ENCODE assay signal across 25 cellular contexts in genomic region chr7:122183106-122183505, GRCh38. TPM values are rescaled to one million over a fixed set of nuclear protein-coding genes. Genes with fewer than 3 reads are reported as not detected.
A peak's percentile ranks its signal among the peaks of the same experiment; 100 is the strongest.
DNase-seq lines count a peak whose midpoint lies in the region; ATAC-seq, FAIRE-seq and TF ChIP-seq lines count a peak whose summit lies in the region.
"Had no signal": no experiment of that assay in that cellular context is flagged by ENCODE, and none has a peak within 500 bp of the region (broad histone marks: within the 10 kb centered on the region; RNA-seq: fewer than 3 reads in every experiment).

No MANE protein-coding gene starts in this region.

- H3K27ac Mint-ChIP-seq in MCF 10A (ENCODE audit: low read depth, unreplicated experiment), result no peak overlapping the region
- H3K27ac Mint-ChIP-seq: B cell; CD4-positive, CD25-positive, alpha-beta regulatory T cell; CD8-positive, alpha-beta T cell had no signal

- CTCF ChIA-PET in mammary epithelial cell (lab: Charles Lee; ENCODE audit: low non-redundant PET) (no interaction called here), MCF 10A (lab: Yijun Ruan, JAX) (no interaction called here), HepG2 (lab: Yijun Ruan, JAX; ENCODE audit: low intra/inter-chr PET ratio, low total read pairs) (no interaction called here)

- DNase-seq in mammary epithelial cell, result peak; percentile 36
- DNase-seq in MCF 10A (ENCODE audit: unreplicated experiment), result no peak
- no peak for DNase-seq in left lung
- no peak for DNase-seq in ecto neural progenitor cell (ENCODE audit: low spot score)
- no peak for DNase-seq in hepatocyte (ENCODE audit: low spot score)
- DNase-seq in HepG2 (ENCODE audit: low spot score), result no peak
- DNase-seq: CD4-positive, CD25-positive, alpha-beta regulatory T cell; CD8-positive, alpha-beta T cell; DMS 273 treated with DMSO at 0.1 percent for 48 hours; DMS79; EL; GDM1; GM23248; H7; HCEC 1CT had no signal

- ATAC-seq in esophagus mucosa (peak; percentile 45), left lung (peak; percentile 71), HG03097 (IDR thresholded peaks at IDR 0.05; ENCODE audit: low FRiP score, unreplicated experiment) (no peak), HepG2 (no peak)
- ATAC-seq: CD8-positive, alpha-beta T cell; GM12878 had no signal

- H3K4me3 ChIP-seq in mammary epithelial cell (replicated peaks in 1 of 3; ENCODE audit: insufficient read depth in 1 of 3, low read depth in 2 of 3, low read length in 3 of 3) (no peak overlapping the region), left lung (no peak overlapping the region), hepatocyte (no peak overlapping the region), HepG2 (replicated peaks in 1 of 3; ENCODE audit: insufficient read depth in 1 of 3, low read depth in 2 of 3, low read length in 3 of 3) (no peak overlapping the region)
- H3K4me3 ChIP-seq: BLaER1, GM12878, GM23248 had no signal

- no peak overlapping the region for H2AFZ ChIP-seq in mammary epithelial cell (ENCODE audit: low read depth, low read length)
- no peak overlapping the region for H2AFZ ChIP-seq in hepatocyte
- no peak overlapping the region for H2AFZ ChIP-seq in HepG2 (ENCODE audit: low read length)
- H2AFZ ChIP-seq: GM23248 had no signal

- no peaks in the 10 kb centered on the region for H3K4me1 Mint-ChIP-seq in MCF 10A (ENCODE audit: insufficient read depth, unreplicated experiment)
- H3K4me1 Mint-ChIP-seq: B cell; CD4-positive, CD25-positive, alpha-beta regulatory T cell had no signal

- in situ Hi-C loops in mammary epithelial cell (cut with MboI; ENCODE audit: low sequenced_read_pairs in 2 of 2) (no loop called here), HepG2 (cut with HindIII; ENCODE audit: extremely low pct_ligation_motif_present, low pct_unique_long_range_greater_than_20kb) (no loop called here)

- WGBS in mammary epithelial cell (ENCODE audit: low coverage, missing lambda C conversion rate), result 62% methylated on average over 3 of the region's 3 CpGs
- 82% methylated on average over 3 of the region's 3 CpGs for WGBS in hepatocyte (ENCODE audit: low lambda C conversion rate, missing lambda C conversion rate)
- 0% methylated on average over 2 of the region's 3 CpGs for WGBS in HepG2 (ENCODE audit: low lambda C conversion rate)

- H3K27me3 ChIP-seq in mammary epithelial cell (ENCODE audit: insufficient read depth, low read length), result peaks cover 2% of the 10 kb centered on the region
- H3K27me3 ChIP-seq in left lung, result no peaks in the 10 kb centered on the region
- no peaks in the 10 kb centered on the region for H3K27me3 ChIP-seq in hepatocyte
- no peaks in the 10 kb centered on the region for H3K27me3 ChIP-seq in HepG2 (ENCODE audit: control insufficient read depth in 1 of 2, insufficient read depth in 2 of 2, low read length in 2 of 2)
- H3K27me3 ChIP-seq: BLaER1 had no signal

- no peaks in the 10 kb centered on the region for H4K20me1 ChIP-seq in mammary epithelial cell (ENCODE audit: insufficient read depth, low read length)
- H4K20me1 ChIP-seq in hepatocyte (ENCODE audit: insufficient read depth, poor library complexity, severe bottlenecking), result no peaks in the 10 kb centered on the region
- no peaks in the 10 kb centered on the region for H4K20me1 ChIP-seq in HepG2 (ENCODE audit: insufficient read depth, low read length)
- H4K20me1 ChIP-seq: BLaER1 had no signal

- no peaks in the 10 kb centered on the region for H3K4me1 ChIP-seq in mammary epithelial cell (ENCODE audit: insufficient read depth, low read length)
- no peaks in the 10 kb centered on the region for H3K4me1 ChIP-seq in left lung
- H3K4me1 ChIP-seq in hepatocyte (ENCODE audit: insufficient read depth), result no peaks in the 10 kb centered on the region
- H3K4me1 ChIP-seq in HepG2 (ENCODE audit: insufficient read depth, low read length), result no peaks in the 10 kb centered on the region
- H3K4me1 ChIP-seq: BLaER1 had no signal

- H3K36me3 ChIP-seq in mammary epithelial cell (ENCODE audit: insufficient read depth, low read length) (no peaks in the 10 kb centered on the region), left lung (no peaks in the 10 kb centered on the region), hepatocyte (replicated peaks; ENCODE audit: insufficient read depth, low read depth) (no peaks in the 10 kb centered on the region), HepG2 (replicated peaks in 1 of 2; ENCODE audit: control insufficient read depth in 1 of 2, insufficient read depth in 2 of 2, low read length in 2 of 2) (no peaks in the 10 kb centered on the region)
- H3K36me3 ChIP-seq: BLaER1 had no signal

- H3K9ac ChIP-seq in mammary epithelial cell (ENCODE audit: insufficient read depth, low read length), result no peak overlapping the region
- H3K9ac ChIP-seq in HepG2 (ENCODE audit: insufficient read depth, low read depth, low read length), result no peak overlapping the region
- H3K9ac ChIP-seq: BLaER1, GM23248 had no signal

- no peak for TF ChIP-seq RAD21 in HepG2 (CRISPR knock-in tag; IDR thresholded peaks at IDR 0.05)

- no peaks in the 10 kb centered on the region for H3K36me3 Mint-ChIP-seq in MCF 10A (ENCODE audit: insufficient read depth, unreplicated experiment)
- H3K36me3 Mint-ChIP-seq: CD4-positive, CD25-positive, alpha-beta regulatory T cell; CD8-positive, alpha-beta T cell had no signal

- H3K9me2 ChIP-seq in hepatocyte (replicated peaks; ENCODE audit: insufficient read depth), result no peaks in the 10 kb centered on the region

- no peaks in the 10 kb centered on the region for H3K9me3 ChIP-seq in mammary epithelial cell (replicated peaks; ENCODE audit: insufficient read depth, low read length)
- H3K9me3 ChIP-seq in left lung, result peaks cover 0 to 2% of the 10 kb centered on the region in 2 donors
- no peaks in the 10 kb centered on the region for H3K9me3 ChIP-seq in hepatocyte (ENCODE audit: low read depth)
- H3K9me3 ChIP-seq in HepG2 (ENCODE audit: low read length), result no peaks in the 10 kb centered on the region
- H3K9me3 ChIP-seq: BLaER1 had no signal

- TF ChIP-seq CTCF in mammary epithelial cell (conservative IDR thresholded peaks at IDR 0.05 in 1 of 2, IDR thresholded peaks at IDR 0.05 in 1 of 2; ENCODE audit: extremely low read depth in 1 of 2, insufficient read depth in 1 of 2, low read depth in 1 of 2, low read length in 2 of 2) (no peak), MCF 10A (IDR thresholded peaks at IDR 0.05; ENCODE audit: unreplicated experiment) (no peak), left lung (IDR thresholded peaks at IDR 0.05) (no peak), hepatocyte (IDR thresholded peaks at IDR 0.05; ENCODE audit: poor library complexity) (no peak), HepG2 (CRISPR knock-in tag; IDR thresholded peaks at IDR 0.05) (no peak)

- no TSS peak for BruUV-seq in mammary epithelial cell (replicated peaks; lab: Mats Ljungman, UMichigan)
- BruUV-seq in MCF 10A (replicated peaks; lab: Mats Ljungman, UMichigan), result no TSS peak
- no TSS peak for BruUV-seq in HepG2 (replicated peaks; lab: Mats Ljungman, UMichigan)

- TF ChIP-seq EP300 in HepG2 (IDR thresholded peaks at IDR 0.05; ENCODE audit: low read depth in 2 of 2, low read length in 2 of 2) (no peak), HepG2 (CRISPR knock-in tag; IDR thresholded peaks at IDR 0.05; ENCODE audit: borderline replicate concordance) (no peak)

- no peak overlapping the region for H3K27ac ChIP-seq in mammary epithelial cell (ENCODE audit: insufficient read depth, low read depth, low read length)
- no peak overlapping the region for H3K27ac ChIP-seq in left lung
- H3K27ac ChIP-seq in hepatocyte, result no peak overlapping the region
- no peak overlapping the region for H3K27ac ChIP-seq in HepG2 (ENCODE audit: extremely low read length, insufficient read depth, low read length)
- H3K27ac ChIP-seq: 22Rv1, BLaER1, C4-2B, GM23248 had no signal

- dilution Hi-C loops in mammary epithelial cell (cut with HindIII; ENCODE audit: low sequenced_read_pairs), result no loop called here

- no peak overlapping the region for H3K4me2 ChIP-seq in mammary epithelial cell (ENCODE audit: insufficient read depth, low read depth, low read length)
- H3K4me2 ChIP-seq in hepatocyte, result no peak overlapping the region
- H3K4me2 ChIP-seq in HepG2 (ENCODE audit: low read depth, low read length), result no peak overlapping the region
- H3K4me2 ChIP-seq: BLaER1 had no signal

- H3K4me3 Mint-ChIP-seq in MCF 10A (ENCODE audit: unreplicated experiment), result no peak overlapping the region
- H3K4me3 Mint-ChIP-seq: B cell; CD4-positive, CD25-positive, alpha-beta regulatory T cell; CD8-positive, alpha-beta T cell had no signal

- POLR2A ChIA-PET in MCF 10A (lab: Yijun Ruan, JAX) (no interaction called here), HepG2 (lab: Yijun Ruan, JAX) (no interaction called here)

- H3K79me2 ChIP-seq in mammary epithelial cell (ENCODE audit: insufficient read depth, low read length) (no peaks in the 10 kb centered on the region), hepatocyte (no peaks in the 10 kb centered on the region), HepG2 (ENCODE audit: insufficient read depth, low read length) (no peaks in the 10 kb centered on the region)

- intact Hi-C loops in mammary epithelial cell (cut with micrococcal nuclease), result no loop called here
- intact Hi-C loops in MCF 10A (cut with micrococcal nuclease), result no loop called here
- intact Hi-C loops in left lung (cut with DNase I), result no loop called here
- intact Hi-C loops in HepG2 (cut with micrococcal nuclease; ENCODE audit: unreplicated experiment), result no loop called here

- TF ChIP-seq POLR2A in HepG2 (IDR thresholded peaks at IDR 0.05; ENCODE audit: insufficient read depth in 1 of 2, low read depth in 2 of 2, low read length in 2 of 2), result no peak

- no peak for FAIRE-seq in HepG2 (lab: Jason Lieb, UNC)
- FAIRE-seq: D721Med, GM12878, GM19239, H1 had no signal

- peaks cover 24% of the 10 kb centered on the region for H3K27me3 Mint-ChIP-seq in MCF 10A (ENCODE audit: insufficient read depth, unreplicated experiment)
- H3K27me3 Mint-ChIP-seq: CD4-positive, CD25-positive, alpha-beta regulatory T cell had no signal

- no peaks in the 10 kb centered on the region for H3K9me3 Mint-ChIP-seq in MCF 10A (ENCODE audit: unreplicated experiment)
- H3K9me3 Mint-ChIP-seq: CD8-positive, alpha-beta T cell had no signal

RNA-seq across cellular contexts. Expression of gene AASS, which starts 39.1 kb away (rescaled TPM):
- total RNA-seq in mammary epithelial cell, result 10 to 100 TPM in 1 of 2 donors, 1 to 10 TPM in 1; 2.8 to 10.7 TPM
- polyA plus RNA-seq in mammary epithelial cell, result 1.9 TPM
- polyA minus RNA-seq in mammary epithelial cell, result 12.6 TPM
- 15.6 and 18.4 TPM in 2 replicates for total RNA-seq in MCF 10A (2022)
- 16.3 TPM for total RNA-seq in esophagus mucosa
- total RNA-seq in left lung, result 10 to 100 TPM; 27.4 to 33.1 TPM
- 36.2 and 41.9 TPM in 2 replicates for total RNA-seq in hepatocyte
- 17.3 and 22.4 TPM in 2 replicates for polyA plus RNA-seq in hepatocyte
- 12.0 and 43.9 TPM in 2 replicates for total RNA-seq in HepG2 (2016; rRNA removed; fragmentation: Illumina TruSeq; extraction: Trizol)
- total RNA-seq in HepG2 (2016; cell fraction: cytosol; rRNA removed; fragmentation: Illumina TruSeq; extraction: Trizol; ENCODE audit: low read depth), result 27.7 and 30.4 TPM in 2 replicates
- 11.2 and 43.2 TPM in 2 replicates for total RNA-seq in HepG2 (2016; cell fraction: insoluble cytoplasmic fraction; rRNA removed; fragmentation: Illumina TruSeq; extraction: Trizol)
- total RNA-seq in HepG2 (2016; cell fraction: membrane; rRNA removed; fragmentation: Illumina TruSeq; extraction: Trizol), result 17.8 and 20.6 TPM in 2 replicates
- total RNA-seq in HepG2 (2016; cell fraction: nucleus; rRNA removed; fragmentation: Illumina TruSeq; extraction: Trizol), result 48.1 and 53.7 TPM in 2 replicates
- polyA plus RNA-seq in HepG2 (2011; rRNA removed), result 9.5 and 11.6 TPM in 2 replicates
- polyA plus RNA-seq in HepG2 (2011; cell fraction: cytosol; rRNA removed), result 3.1 and 3.6 TPM in 2 replicates
- polyA plus RNA-seq in HepG2 (2011; cell fraction: nucleus; rRNA removed), result 30.1 and 33.2 TPM in 2 replicates
- 8.8 and 11.8 TPM in 2 replicates for polyA plus RNA-seq in HepG2 (2012)
- 0.38 and 0.49 TPM in 2 replicates for polyA plus RNA-seq in HepG2 (2016; cell fraction: cytosol; fragmentation: Illumina TruSeq; extraction: Trizol; ENCODE audit: low read depth)
- 4.7 and 5.3 TPM in 2 replicates for polyA plus RNA-seq in HepG2 (2016; cell fraction: insoluble cytoplasmic fraction; fragmentation: Illumina TruSeq; extraction: Trizol; ENCODE audit: low read depth)
- polyA plus RNA-seq in HepG2 (2016; cell fraction: membrane; fragmentation: Illumina TruSeq; extraction: Trizol; ENCODE audit: low read depth), result 0.69 and 1.1 TPM in 2 replicates
- polyA plus RNA-seq in HepG2 (2016; cell fraction: nucleus; fragmentation: Illumina TruSeq; extraction: Trizol; ENCODE audit: insufficient read depth, low read depth), result 48.2 and 49.9 TPM in 2 replicates
- 0.87 and 20.5 TPM in 2 replicates for polyA minus RNA-seq in HepG2 (2011; rRNA and poly(A)+ RNA removed; ENCODE audit: low replicate concordance)
- polyA minus RNA-seq in HepG2 (2011; cell fraction: cytosol; rRNA and poly(A)+ RNA removed), result 14.5 and 15.7 TPM in 2 replicates
- 56.7 and 61.8 TPM in 2 replicates for polyA minus RNA-seq in HepG2 (2011; cell fraction: nucleus; rRNA and poly(A)+ RNA removed)

Comparison
In these comparisons a context has a peak if more than half of its experiments do, and no peak if none do; other contexts are left out.
1. ATAC-seq: peak in esophagus mucosa (single experiment) and left lung (single experiment); none in HG03097 (single experiment) and HepG2 (single experiment).